20 cellular contexts compared by ENCODE assay signal in the genomic region with DNA sequence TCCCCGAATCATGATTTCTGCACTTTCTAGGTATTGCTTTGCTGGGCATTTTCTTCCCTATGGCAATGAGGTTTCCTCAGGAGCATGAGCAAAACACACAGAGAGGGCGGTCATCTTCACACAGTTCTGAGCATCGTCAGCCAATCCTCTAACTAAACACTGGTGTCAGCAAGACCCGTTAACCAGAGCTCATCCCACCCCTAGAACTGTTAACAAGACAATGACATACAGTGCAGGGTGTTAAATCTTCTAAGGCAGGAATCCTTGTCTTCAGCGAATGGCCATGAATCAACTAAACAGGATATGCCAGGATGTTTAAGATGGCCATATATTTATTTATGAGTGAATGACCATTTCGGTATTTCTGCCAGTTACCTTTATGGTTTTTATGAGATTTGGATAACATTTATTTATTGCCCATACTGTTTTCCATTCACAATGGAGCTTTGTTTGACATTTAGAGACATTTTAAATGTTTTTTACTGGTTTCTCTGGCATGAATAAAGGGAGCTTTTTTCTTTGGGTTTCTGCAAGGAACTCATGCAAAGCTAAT.
A peak's percentile ranks its signal among the peaks of the same experiment; 100 is the strongest.
DNase-seq lines count a peak whose midpoint lies in the region; ATAC-seq and TF ChIP-seq lines count a peak whose summit lies in the region.
"Had no signal": no experiment of that assay in that cellular context is flagged by ENCODE, and none has a peak within 500 bp of the region (broad histone marks: within the 10 kb centered on the region; RNA-seq: fewer than 3 reads in every experiment).

No MANE protein-coding gene starts in this region.

- H2BK15ac ChIP-seq in mesendoderm (replicated peaks; ENCODE audit: low read depth) = no peak overlapping the region

- no peak overlapping the region for H3K4ac ChIP-seq in mesendoderm (ENCODE audit: low read depth, low read length)

- no peaks in the 10 kb centered on the region for H3K36me3 ChIP-seq in CD4-positive, CD25-positive, alpha-beta regulatory T cell (ENCODE audit: control insufficient read depth, insufficient read depth, low read length)
- H3K36me3 ChIP-seq in endodermal cell (ENCODE audit: control insufficient read depth, insufficient read depth, low read length) (no peaks in the 10 kb centered on the region), mesendoderm (ENCODE audit: control insufficient read depth, insufficient read depth, low read length) (no peaks in the 10 kb centered on the region)
- H3K36me3 ChIP-seq: BLaER1 had no signal

- no peak for ATAC-seq in CD4-positive, CD25-positive, alpha-beta regulatory T cell (ENCODE audit: low read depth in 2 of 2)
- ATAC-seq: CD8-positive, alpha-beta T cell; GM12878 had no signal

- no peak overlapping the region for H2BK120ac ChIP-seq in mesendoderm (ENCODE audit: low read depth, low read length)

- H3K27ac Mint-ChIP-seq in CD4-positive, CD25-positive, alpha-beta regulatory T cell = peak overlapping the region in 2 of 3 donors; percentile 27 to 32
- no peak overlapping the region for H3K27ac Mint-ChIP-seq in endodermal cell
- H3K27ac Mint-ChIP-seq: CD14-positive monocyte; CD8-positive, alpha-beta T cell; H9 had no signal

- H3K4me3 ChIP-seq in CD4-positive, CD25-positive, alpha-beta regulatory T cell (ENCODE audit: low read depth, low read length) = no peak overlapping the region
- H3K4me3 ChIP-seq in LNCaP clone FGC (ENCODE audit: low read depth, low read length) (no peak overlapping the region), endodermal cell (ENCODE audit: low read length) (no peak overlapping the region), mesendoderm (ENCODE audit: low read length) (no peak overlapping the region)
- H3K4me3 ChIP-seq: BLaER1, GM12878 had no signal

- H3K9me3 ChIP-seq in CD4-positive, CD25-positive, alpha-beta regulatory T cell (ENCODE audit: control insufficient read depth in 2 of 2, low read length in 2 of 2) = peaks cover 8 to 10% of the 10 kb centered on the region in 2 experiments
- peaks cover 19% of the 10 kb centered on the region for H3K9me3 ChIP-seq in endodermal cell (ENCODE audit: control insufficient read depth, low read length)

- no peaks in the 10 kb centered on the region for H3K27me3 Mint-ChIP-seq in CD4-positive, CD25-positive, alpha-beta regulatory T cell
- H3K27me3 Mint-ChIP-seq in endodermal cell (ENCODE audit: insufficient read depth) = peaks cover 7% of the 10 kb centered on the region

- no peak overlapping the region for H3K56ac ChIP-seq in mesendoderm (ENCODE audit: low read length)

- TF ChIP-seq CTCF in LNCaP clone FGC (IDR thresholded peaks at IDR 0.05; ENCODE audit: control insufficient read depth, extremely low read depth, insufficient read depth) (no peak), endodermal cell (conservative IDR thresholded peaks at IDR 0.05) (no peak)

- no peaks in the 10 kb centered on the region for H3K4me1 Mint-ChIP-seq in CD4-positive, CD25-positive, alpha-beta regulatory T cell
- peaks cover 21% of the 10 kb centered on the region for H3K4me1 Mint-ChIP-seq in endodermal cell
- H3K4me1 Mint-ChIP-seq: CD14-positive monocyte had no signal

- H3K79me2 ChIP-seq in mesendoderm (ENCODE audit: control insufficient read depth, insufficient read depth, low read length) = no peaks in the 10 kb centered on the region

- H4K8ac ChIP-seq in mesendoderm (ENCODE audit: low read depth, low read length) = no peak overlapping the region

- DNase-seq in CD4-positive, CD25-positive, alpha-beta regulatory T cell = no peak
- DNase-seq in LNCaP clone FGC (ENCODE audit: low read depth) = peak; percentile 23
- DNase-seq in endodermal cell = peak; percentile 66
- DNase-seq in mesendoderm = peak; percentile 42
- no peak for DNase-seq in hypothalamus (lab: John Stamatoyannopoulos, UW)
- DNase-seq in T1000 (lab: John Stamatoyannopoulos, UW) = no peak
- no peak for DNase-seq in T-helper 2 cell
- DNase-seq: 8988T; CD8-positive, alpha-beta T cell; COR-L47; DMS 273 treated with DMSO at 0.1 percent for 48 hours; DMS53; DND-41; EL; GOT3; H9; IMR-90 had no signal

- H3K4me2 ChIP-seq in mesendoderm (ENCODE audit: low read length) = no peak overlapping the region
- H3K4me2 ChIP-seq: BLaER1 had no signal

- H2BK5ac ChIP-seq in mesendoderm (ENCODE audit: low read length) = no peak overlapping the region

- peaks cover 4% of the 10 kb centered on the region for H3K36me3 Mint-ChIP-seq in CD4-positive, CD25-positive, alpha-beta regulatory T cell
- H3K36me3 Mint-ChIP-seq in endodermal cell (ENCODE audit: low read depth) = no peaks in the 10 kb centered on the region
- H3K36me3 Mint-ChIP-seq: CD14-positive monocyte; CD8-positive, alpha-beta T cell had no signal

- no peak overlapping the region for H3K9ac ChIP-seq in endodermal cell (ENCODE audit: extremely low read depth, low read length, poor library complexity, severe bottlenecking)
- no peak overlapping the region for H3K9ac ChIP-seq in mesendoderm (ENCODE audit: low read length)
- H3K9ac ChIP-seq: BLaER1 had no signal

- H3K18ac ChIP-seq in mesendoderm (ENCODE audit: low read length) = no peak overlapping the region

- H3K4me1 ChIP-seq in CD4-positive, CD25-positive, alpha-beta regulatory T cell (ENCODE audit: control insufficient read depth, insufficient read depth, low read length, poor library complexity, severe bottlenecking) = no peaks in the 10 kb centered on the region
- peaks cover 11% of the 10 kb centered on the region for H3K4me1 ChIP-seq in endodermal cell (ENCODE audit: control insufficient read depth, insufficient read depth, low read length)
- H3K4me1 ChIP-seq in mesendoderm (ENCODE audit: control insufficient read depth, low read depth, low read length) = peaks cover 3% of the 10 kb centered on the region
- H3K4me1 ChIP-seq: BLaER1 had no signal

- H3K23ac ChIP-seq in mesendoderm (ENCODE audit: low read length) = no peak overlapping the region

- 62 to 71% methylated on average over 3 to 6 of the region's 6 CpGs for WGBS in endodermal cell (ENCODE audit: insufficient coverage in 1 of 2, insufficient read length in 1 of 2), 2 experiments
- no CpG with 5 or more reads among the region's 6 CpGs for WGBS in mesendoderm (ENCODE audit: extremely low coverage, insufficient coverage, low lambda C conversion rate)

- H3K9me3 Mint-ChIP-seq in CD4-positive, CD25-positive, alpha-beta regulatory T cell = peaks cover 0 to 23% (median 6%) of the 10 kb centered on the region in 7 donors
- peaks cover 39% of the 10 kb centered on the region for H3K9me3 Mint-ChIP-seq in endodermal cell

- H3K79me1 ChIP-seq in mesendoderm (ENCODE audit: low read length) = no peaks in the 10 kb centered on the region

- no peak overlapping the region for H4K5ac ChIP-seq in mesendoderm (ENCODE audit: low read length)

- H3K27me3 ChIP-seq in CD4-positive, CD25-positive, alpha-beta regulatory T cell (ENCODE audit: control insufficient read depth, insufficient read depth, low read length) = no peaks in the 10 kb centered on the region
- H3K27me3 ChIP-seq in endodermal cell (ENCODE audit: control insufficient read depth, insufficient read depth, low read length, poor library complexity, severe bottlenecking) (no peaks in the 10 kb centered on the region), mesendoderm (ENCODE audit: insufficient read depth, low read length, poor library complexity) (no peaks in the 10 kb centered on the region)
- H3K27me3 ChIP-seq: BLaER1 had no signal

- no peak overlapping the region for H3K4me3 Mint-ChIP-seq in CD4-positive, CD25-positive, alpha-beta regulatory T cell
- no peak overlapping the region for H3K4me3 Mint-ChIP-seq in endodermal cell
- H3K4me3 Mint-ChIP-seq: CD14-positive monocyte; CD8-positive, alpha-beta T cell; H9 had no signal

- no peak overlapping the region for H2AK5ac ChIP-seq in mesendoderm (ENCODE audit: low read length)

- no peak overlapping the region for H3K27ac ChIP-seq in CD4-positive, CD25-positive, alpha-beta regulatory T cell (ENCODE audit: insufficient read depth, low read length, poor library complexity, severe bottlenecking)
- H3K27ac ChIP-seq in endodermal cell (ENCODE audit: low read depth, low read length) = no peak overlapping the region
- H3K27ac ChIP-seq in mesendoderm (ENCODE audit: low read depth, low read length) = no peak overlapping the region
- H3K27ac ChIP-seq: BLaER1 had no signal

Comparison
In these comparisons a context has a peak if more than half of its experiments do, and no peak if none do; other contexts are left out.
1. DNase-seq: peak in LNCaP clone FGC (single experiment), endodermal cell (single experiment) and mesendoderm (single experiment); none in CD4-positive, CD25-positive, alpha-beta regulatory T cell (0 of 3), hypothalamus (0 of 51), T1000 (single experiment) and T-helper 2 cell (0 of 5).